In the genomic region with DNA sequence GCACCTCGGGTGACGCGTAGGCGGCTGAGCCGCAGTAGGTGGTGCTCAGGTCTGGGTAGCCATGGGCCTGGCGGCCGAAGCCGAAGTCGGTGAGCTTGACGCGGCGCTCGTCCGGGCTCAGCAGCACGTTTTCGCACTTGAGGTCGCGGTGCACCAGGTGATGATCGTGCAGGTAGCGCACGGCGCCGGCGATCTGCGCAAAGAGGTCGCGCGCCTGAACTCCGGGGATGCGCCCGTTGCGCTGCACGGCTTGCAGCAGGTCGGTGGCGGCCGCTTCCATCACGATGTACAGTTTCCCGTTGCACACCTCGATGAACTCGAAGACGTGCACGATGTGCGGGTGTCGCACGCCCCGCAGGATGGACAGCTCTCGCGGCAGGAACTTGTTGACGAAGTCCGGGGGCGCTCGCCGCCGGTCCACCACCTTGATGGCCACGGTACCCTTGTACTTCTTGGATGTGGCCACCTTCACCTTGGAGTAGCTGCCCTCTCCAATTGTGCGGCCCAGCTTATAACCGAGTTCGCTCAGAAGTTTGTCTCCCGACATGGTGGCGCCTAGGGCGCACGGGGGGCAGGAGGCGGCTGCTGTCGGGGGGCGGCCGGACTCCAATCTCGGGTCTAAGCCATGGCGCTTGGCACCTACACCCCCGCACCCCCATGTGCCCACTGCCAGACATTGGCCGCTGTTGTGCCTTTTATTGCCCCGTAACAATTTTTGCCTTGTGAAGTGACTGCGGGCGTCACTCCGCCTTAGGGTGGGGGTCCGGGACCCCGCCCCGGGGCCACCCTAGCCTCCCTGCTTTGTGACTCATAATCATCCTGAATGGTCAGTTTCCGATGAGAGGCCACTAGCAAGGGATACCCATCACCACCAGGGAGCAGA, we compare ENCODE assay signal across 1 cellular context.
TF ChIP-seq lines count a peak whose summit lies in the region.

A gene (minus strand): TSS at position 668 of the 883 bp plus-strand sequence. CDS start 121 bp downstream, at position 547.

TF ChIP-seq in HCT116, 20 proteins besides CTCF, POLR2A, EP300 and RAD21 (continued from another document):
- TF ChIP-seq, protein P1, sequence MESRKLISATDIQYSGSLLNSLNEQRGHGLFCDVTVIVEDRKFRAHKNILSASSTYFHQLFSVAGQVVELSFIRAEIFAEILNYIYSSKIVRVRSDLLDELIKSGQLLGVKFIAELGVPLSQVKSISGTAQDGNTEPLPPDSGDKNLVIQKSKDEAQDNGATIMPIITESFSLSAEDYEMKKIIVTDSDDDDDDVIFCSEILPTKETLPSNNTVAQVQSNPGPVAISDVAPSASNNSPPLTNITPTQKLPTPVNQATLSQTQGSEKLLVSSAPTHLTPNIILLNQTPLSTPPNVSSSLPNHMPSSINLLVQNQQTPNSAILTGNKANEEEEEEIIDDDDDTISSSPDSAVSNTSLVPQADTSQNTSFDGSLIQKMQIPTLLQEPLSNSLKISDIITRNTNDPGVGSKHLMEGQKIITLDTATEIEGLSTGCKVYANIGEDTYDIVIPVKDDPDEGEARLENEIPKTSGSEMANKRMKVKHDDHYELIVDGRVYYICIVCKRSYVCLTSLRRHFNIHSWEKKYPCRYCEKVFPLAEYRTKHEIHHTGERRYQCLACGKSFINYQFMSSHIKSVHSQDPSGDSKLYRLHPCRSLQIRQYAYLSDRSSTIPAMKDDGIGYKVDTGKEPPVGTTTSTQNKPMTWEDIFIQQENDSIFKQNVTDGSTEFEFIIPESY (IDR thresholded peaks at IDR 0.05; ENCODE audit: extremely low read depth, insufficient replicate concordance, low read length): no peak
- TF ChIP-seq EZH2 (IDR thresholded peaks at IDR 0.05): no peak
- TF ChIP-seq SRF (IDR thresholded peaks at IDR 0.05; ENCODE audit: low read depth): no peak
- no peak for TF ChIP-seq JUND (IDR thresholded peaks at IDR 0.05)
- no peak for TF ChIP-seq ELF1 (IDR thresholded peaks at IDR 0.05; ENCODE audit: borderline replicate concordance, low read depth)
- TF ChIP-seq EZH2phosphoT487 (IDR thresholded peaks at IDR 0.05; ENCODE audit: borderline replicate concordance): no peak
- TF ChIP-seq FOSL1 (IDR thresholded peaks at IDR 0.05; ENCODE audit: low read depth): no peak
- TF ChIP-seq SIN3A (IDR thresholded peaks at IDR 0.05; ENCODE audit: low read depth): no peak
- TF ChIP-seq ZFX (IDR thresholded peaks at IDR 0.05): no peak
- TF ChIP-seq CEBPB (IDR thresholded peaks at IDR 0.05; ENCODE audit: low read depth): no peak
- TF ChIP-seq POLR2AphosphoS5 (IDR thresholded peaks at IDR 0.05; ENCODE audit: low read depth, low read length): no peak
- TF ChIP-seq, protein P2, sequence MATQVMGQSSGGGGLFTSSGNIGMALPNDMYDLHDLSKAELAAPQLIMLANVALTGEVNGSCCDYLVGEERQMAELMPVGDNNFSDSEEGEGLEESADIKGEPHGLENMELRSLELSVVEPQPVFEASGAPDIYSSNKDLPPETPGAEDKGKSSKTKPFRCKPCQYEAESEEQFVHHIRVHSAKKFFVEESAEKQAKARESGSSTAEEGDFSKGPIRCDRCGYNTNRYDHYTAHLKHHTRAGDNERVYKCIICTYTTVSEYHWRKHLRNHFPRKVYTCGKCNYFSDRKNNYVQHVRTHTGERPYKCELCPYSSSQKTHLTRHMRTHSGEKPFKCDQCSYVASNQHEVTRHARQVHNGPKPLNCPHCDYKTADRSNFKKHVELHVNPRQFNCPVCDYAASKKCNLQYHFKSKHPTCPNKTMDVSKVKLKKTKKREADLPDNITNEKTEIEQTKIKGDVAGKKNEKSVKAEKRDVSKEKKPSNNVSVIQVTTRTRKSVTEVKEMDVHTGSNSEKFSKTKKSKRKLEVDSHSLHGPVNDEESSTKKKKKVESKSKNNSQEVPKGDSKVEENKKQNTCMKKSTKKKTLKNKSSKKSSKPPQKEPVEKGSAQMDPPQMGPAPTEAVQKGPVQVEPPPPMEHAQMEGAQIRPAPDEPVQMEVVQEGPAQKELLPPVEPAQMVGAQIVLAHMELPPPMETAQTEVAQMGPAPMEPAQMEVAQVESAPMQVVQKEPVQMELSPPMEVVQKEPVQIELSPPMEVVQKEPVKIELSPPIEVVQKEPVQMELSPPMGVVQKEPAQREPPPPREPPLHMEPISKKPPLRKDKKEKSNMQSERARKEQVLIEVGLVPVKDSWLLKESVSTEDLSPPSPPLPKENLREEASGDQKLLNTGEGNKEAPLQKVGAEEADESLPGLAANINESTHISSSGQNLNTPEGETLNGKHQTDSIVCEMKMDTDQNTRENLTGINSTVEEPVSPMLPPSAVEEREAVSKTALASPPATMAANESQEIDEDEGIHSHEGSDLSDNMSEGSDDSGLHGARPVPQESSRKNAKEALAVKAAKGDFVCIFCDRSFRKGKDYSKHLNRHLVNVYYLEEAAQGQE (IDR thresholded peaks at IDR 0.05; ENCODE audit: low read depth): no peak
- TF ChIP-seq YY1 (IDR thresholded peaks at IDR 0.05; ENCODE audit: extremely low read depth, insufficient replicate concordance, low read depth, low read length): no peak
- TF ChIP-seq EGR1 (IDR thresholded peaks at IDR 0.05; ENCODE audit: low read depth): no peak
- TF ChIP-seq ZNF274 (IDR thresholded peaks at IDR 0.05; ENCODE audit: low read depth, low read length): no peak
